22 cellular contexts compared by ENCODE assay signal in the genomic region with DNA sequence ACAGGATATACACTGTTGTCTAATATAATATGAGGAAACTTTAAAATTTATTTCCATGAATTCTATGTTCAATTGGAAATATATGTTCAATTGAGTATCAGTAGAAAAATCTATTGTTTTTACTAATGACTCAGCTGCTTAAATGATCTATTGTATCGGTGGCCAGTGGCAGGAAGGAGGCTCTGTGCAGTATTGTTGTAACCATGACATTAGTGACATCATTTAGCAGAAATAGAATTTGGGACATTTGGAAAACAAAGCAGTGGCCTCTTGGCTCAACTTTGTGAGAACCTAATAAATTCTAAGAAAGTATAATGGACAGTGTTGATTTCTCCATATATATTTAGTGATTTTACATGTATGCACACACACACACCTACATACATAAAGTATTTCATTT.
A peak's percentile ranks its signal among the peaks of the same experiment; 100 is the strongest.
DNase-seq lines count a peak whose midpoint lies in the region; ATAC-seq and TF ChIP-seq lines count a peak whose summit lies in the region.
"Had no signal": no experiment of that assay in that cellular context is flagged by ENCODE, and none has a peak within 500 bp of the region (broad histone marks: within the 10 kb centered on the region; RNA-seq: fewer than 3 reads in every experiment).

No MANE protein-coding gene starts in this region.

- no peaks in the 10 kb centered on the region for H3K79me1 ChIP-seq in mesenchymal stem cell (replicated peaks; ENCODE audit: low read length, poor library complexity, severe bottlenecking)

- no peak overlapping the region for H2BK120ac ChIP-seq in mesenchymal stem cell (ENCODE audit: low read depth, low read length)

- no peak overlapping the region for H4K91ac ChIP-seq in mesenchymal stem cell (ENCODE audit: low read length)

- intact Hi-C loops in dorsolateral prefrontal cortex (cut with DNase I) (no loop called here), lower lobe of right lung (cut with DNase I) (no loop called here)

- H2BK15ac ChIP-seq in mesenchymal stem cell (ENCODE audit: low read depth, poor library complexity, severe bottlenecking) = no peak overlapping the region

- H3K4me3 ChIP-seq in dorsolateral prefrontal cortex = peak overlapping the region in 17 of 59 donors; percentile 3 to 35 (median 16)
- H3K4me3 ChIP-seq in mesenchymal stem cell (ENCODE audit: insufficient read depth in 1 of 2, low read depth in 1 of 2, low read length in 2 of 2) = no peak overlapping the region
- H3K4me3 ChIP-seq in lower lobe of right lung = no peak overlapping the region
- H3K4me3 ChIP-seq: HAP-1, K562 had no signal

- ATAC-seq in GM21786 (IDR thresholded peaks at IDR 0.05; ENCODE audit: unreplicated experiment) = no peak
- ATAC-seq in GM19463 (IDR thresholded peaks at IDR 0.05; ENCODE audit: unreplicated experiment) = no peak
- ATAC-seq in lower lobe of right lung = no peak
- ATAC-seq: K562 had no signal

- 82% methylated on average over 1 of the region's 1 CpG for WGBS in mesenchymal stem cell

- no peak overlapping the region for H3K14ac ChIP-seq in mesenchymal stem cell (ENCODE audit: low read length in 2 of 2)

- no peak overlapping the region for H2AK5ac ChIP-seq in mesenchymal stem cell (ENCODE audit: low read length, severe bottlenecking)

- H3K4me1 ChIP-seq in mesenchymal stem cell (ENCODE audit: control insufficient read depth, insufficient read depth, low read depth, low read length) = no peaks in the 10 kb centered on the region
- H3K4me1 ChIP-seq in lower lobe of right lung = no peaks in the 10 kb centered on the region
- H3K4me1 ChIP-seq: BE2C, HAP-1 had no signal

- H3K36me3 ChIP-seq in mesenchymal stem cell (ENCODE audit: control insufficient read depth in 1 of 2, insufficient read depth in 2 of 2, low read depth in 1 of 2, low read length in 2 of 2) (no peaks in the 10 kb centered on the region), lower lobe of right lung (no peaks in the 10 kb centered on the region)
- H3K36me3 ChIP-seq: BE2C, HAP-1 had no signal

- peak in 1 of 56 donors; percentile 8 for TF ChIP-seq CTCF in dorsolateral prefrontal cortex (IDR thresholded peaks at IDR 0.05 in 54 of 56, conservative IDR thresholded peaks at IDR 0.05 in 2 of 56; ENCODE audit: low read depth in 1 of 56, partially characterized antibody in 56 of 56)
- no peak for TF ChIP-seq CTCF in lower lobe of right lung (IDR thresholded peaks at IDR 0.05)

- H2BK12ac ChIP-seq in mesenchymal stem cell (ENCODE audit: low read length in 2 of 2) = no peak overlapping the region

- H3K27ac ChIP-seq in dorsolateral prefrontal cortex (peak overlapping the region in 58 of 59 donors; percentile 35 to 94 (median 80)), layer of hippocampus (ENCODE audit: low read depth, low read length) (peak overlapping the region; percentile 41), mesenchymal stem cell (ENCODE audit: low read length, poor library complexity, severe bottlenecking) (no peak overlapping the region), lower lobe of right lung (no peak overlapping the region)
- H3K27ac ChIP-seq: 22Rv1 had no signal

- no peak overlapping the region for H3K9ac ChIP-seq in mesenchymal stem cell (ENCODE audit: low read length)

- no peak overlapping the region for H2BK5ac ChIP-seq in mesenchymal stem cell (ENCODE audit: low read depth, low read length, poor library complexity, severe bottlenecking)

- DNase-seq in Ammon's horn (ENCODE audit: low spot score) (peak; percentile 61), dorsolateral prefrontal cortex (peak in 3 of 10 donors; percentile 6 to 55 (median 47)), pons (ENCODE audit: low spot score) (peak; percentile 85), mesenchymal stem cell (no peak), lower lobe of right lung (no peak)
- DNase-seq: BE2C, GOT3, HFFc6, Kasumi-1, NCI-H1105, NCI-H1436 treated with DMSO at 0.1 percent for 48 hours, NCI-H187 treated with DMSO at 0.1 percent for 48 hours, NCI-H2171 treated with DMSO at 0.1 percent for 48 hours, NCI-H524 treated with DMSO at 0.1 percent for 48 hours, NCI-H774, SIG-M5 had no signal

- no peak overlapping the region for H3K23ac ChIP-seq in mesenchymal stem cell (ENCODE audit: low read length in 2 of 2)

- H4K8ac ChIP-seq in mesenchymal stem cell (ENCODE audit: low read length) = no peak overlapping the region

- no peak overlapping the region for H2AFZ ChIP-seq in mesenchymal stem cell (ENCODE audit: low read depth, low read length)

- H3K27me3 ChIP-seq in dorsolateral prefrontal cortex = no peaks in the 10 kb centered on the region
- H3K27me3 ChIP-seq in layer of hippocampus (ENCODE audit: control insufficient read depth, insufficient read depth, low read length) = no peaks in the 10 kb centered on the region
- no peaks in the 10 kb centered on the region for H3K27me3 ChIP-seq in mesenchymal stem cell (ENCODE audit: control insufficient read depth in 1 of 2, insufficient read depth in 1 of 2, low read length in 2 of 2)
- no peaks in the 10 kb centered on the region for H3K27me3 ChIP-seq in lower lobe of right lung (ENCODE audit: low read depth)
- H3K27me3 ChIP-seq: BE2C had no signal

- H3K18ac ChIP-seq in mesenchymal stem cell (ENCODE audit: low read depth in 1 of 2, low read length in 2 of 2) = no peak overlapping the region

- no peak overlapping the region for H3K4ac ChIP-seq in mesenchymal stem cell (ENCODE audit: low read depth in 1 of 2, low read length in 2 of 2)

- H3K9me3 ChIP-seq in mesenchymal stem cell (ENCODE audit: control insufficient read depth, low read length) = no peaks in the 10 kb centered on the region
- H3K9me3 ChIP-seq in lower lobe of right lung = no peaks in the 10 kb centered on the region
- H3K9me3 ChIP-seq: BE2C, HAP-1 had no signal

- H3K4me2 ChIP-seq in mesenchymal stem cell (ENCODE audit: low read length, poor library complexity, severe bottlenecking) = no peak overlapping the region

Comparison
In these comparisons a context has a peak if more than half of its experiments do, and no peak if none do; other contexts are left out.
1. DNase-seq: peak in Ammon's horn (single experiment) and pons (single experiment); none in mesenchymal stem cell (single experiment) and lower lobe of right lung (single experiment).
2. H3K27ac ChIP-seq: peak in dorsolateral prefrontal cortex (58 of 59) and layer of hippocampus (single experiment); none in mesenchymal stem cell (single experiment) and lower lobe of right lung (single experiment).